In the genomic region with DNA sequence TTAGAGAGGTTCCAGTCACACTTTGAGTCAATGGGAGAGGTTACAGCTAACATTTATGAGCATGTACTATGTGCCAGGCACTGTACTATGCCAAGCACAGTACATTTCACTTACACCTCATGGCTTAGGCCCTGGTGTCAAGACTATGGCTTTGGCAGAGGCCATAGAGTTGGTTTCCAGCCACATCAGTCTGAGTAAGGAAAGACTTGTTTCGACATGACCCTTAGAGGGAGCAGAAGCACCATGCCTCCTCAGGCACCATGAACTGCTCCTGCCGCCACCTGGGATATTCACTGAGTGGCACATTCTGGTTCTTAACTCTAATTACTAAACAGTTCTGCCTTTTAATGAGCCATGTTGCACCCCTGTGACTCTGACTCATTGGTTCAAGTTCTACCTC, we compare ENCODE assay signal across 9 cellular contexts. TPM values are rescaled to one million over a fixed set of nuclear protein-coding genes. Genes with fewer than 3 reads are reported as not detected.
DNase-seq lines count a peak whose midpoint lies in the region; ATAC-seq and TF ChIP-seq lines count a peak whose summit lies in the region.
"Had no signal": no experiment of that assay in that cellular context is flagged by ENCODE, and none has a peak within 500 bp of the region (broad histone marks: within the 10 kb centered on the region; RNA-seq: fewer than 3 reads in every experiment).

No MANE protein-coding gene starts in this region.

- no peaks in the 10 kb centered on the region for H3K9me3 Mint-ChIP-seq in HFFc6
- no peaks in the 10 kb centered on the region for H3K9me3 Mint-ChIP-seq in activated naive CD4-positive, alpha-beta T cell treated with anti-CD3 and anti-CD28 coated beads, Interleukin-2, amount 50 U/mL, for 24 hours

- H3K36me3 Mint-ChIP-seq in HFFc6 (ENCODE audit: low read depth) = peaks cover 31% of the 10 kb centered on the region
- H3K36me3 Mint-ChIP-seq in activated naive CD4-positive, alpha-beta T cell treated with anti-CD3 and anti-CD28 coated beads, Interleukin-2, amount 50 U/mL, for 24 hours = peaks cover 27% of the 10 kb centered on the region

- H3K27ac ChIP-seq in AG04450 (ENCODE audit: low read depth, low read length) = peak overlapping the region; percentile 39

- peaks cover 63% of the 10 kb centered on the region for H3K4me1 Mint-ChIP-seq in HFFc6 (ENCODE audit: low read depth)
- H3K4me1 Mint-ChIP-seq in activated naive CD4-positive, alpha-beta T cell treated with anti-CD3 and anti-CD28 coated beads, Interleukin-2, amount 50 U/mL, for 24 hours = peaks cover 87% of the 10 kb centered on the region

- no peaks in the 10 kb centered on the region for H3K27me3 ChIP-seq in AG04450 (ENCODE audit: control insufficient read depth, insufficient read depth, low read length)

- H3K9me3 ChIP-seq in AG04450 (ENCODE audit: control insufficient read depth, insufficient read depth, low read length) = no peaks in the 10 kb centered on the region

- ATAC-seq in GM21390 (IDR thresholded peaks at IDR 0.05; ENCODE audit: unreplicated experiment) (no peak), GM21825 (IDR thresholded peaks at IDR 0.05; ENCODE audit: unreplicated experiment) (no peak)

- DNase-seq in AG04450 (ENCODE audit: low read depth, low spot score) (no peak), HFFc6 (peak; percentile 49), hepatic stellate cell (ENCODE audit: low spot score) (peak; percentile 27), Ammon's horn (ENCODE audit: low spot score) (no peak)
- DNase-seq in activated effector memory CD4-positive, alpha-beta T cell treated with anti-CD3 and anti-CD28 coated beads, Interleukin-2, amount 50 U/mL, for 16 hours = no peak
- DNase-seq: MM.1S had no signal

- peak; percentile 20; the same call in 1 of the 2 replicates for TF ChIP-seq CTCF in AG04450 (IDR thresholded peaks at IDR 0.05; ENCODE audit: low read depth, low read length)
- peak; percentile 37 for TF ChIP-seq CTCF in HFFc6 (IDR thresholded peaks at IDR 0.05)

- H3K4me3 ChIP-seq in AG04450 (ENCODE audit: low read depth, low read length) = no peak overlapping the region

- POLR2A ChIA-PET in AG04450 (lab: Yijun Ruan, JAX) = interaction anchor here (0.6 kb wide), 1 partner anchor 47 kb away, joined by 10 read pairs; a partner anchor contains a TSS

- H3K27ac Mint-ChIP-seq in HFFc6 = peak overlapping the region; percentile 56
- peak overlapping the region; percentile 94 for H3K27ac Mint-ChIP-seq in activated naive CD4-positive, alpha-beta T cell treated with anti-CD3 and anti-CD28 coated beads, Interleukin-2, amount 50 U/mL, for 24 hours

- CTCF ChIA-PET in AG04450 (lab: Charles Lee) = interaction anchor here (0.9 to 1.5 kb wide), 6 partner anchors 9 to 239 kb away, joined by 3 to 10 read pairs (median 4); a partner anchor contains a TSS

- no peaks in the 10 kb centered on the region for H3K27me3 Mint-ChIP-seq in HFFc6 (ENCODE audit: insufficient read depth)
- H3K27me3 Mint-ChIP-seq in activated naive CD4-positive, alpha-beta T cell treated with anti-CD3 and anti-CD28 coated beads, Interleukin-2, amount 50 U/mL, for 24 hours = no peaks in the 10 kb centered on the region

- H3K4me3 Mint-ChIP-seq in HFFc6 = no peak overlapping the region
- peak overlapping the region; percentile 43 for H3K4me3 Mint-ChIP-seq in activated naive CD4-positive, alpha-beta T cell treated with anti-CD3 and anti-CD28 coated beads, Interleukin-2, amount 50 U/mL, for 24 hours

RNA-seq across cellular contexts. Expression of a gene that starts 12.7 kb away (rescaled TPM):
- polyA plus RNA-seq in AG04450 (2011; rRNA removed) = 101 TPM in 2 replicates
- polyA minus RNA-seq in AG04450 (2011; rRNA and poly(A)+ RNA removed) = 22.3 and 22.4 TPM in 2 replicates
- 10 to 100 TPM; 63.2 to 73.3 (median 69.3) TPM for total RNA-seq in HFFc6 (2021; fragmentation: NEBNext Ultra II Directional; extraction: Animal tissue kit (Norgen Biotek cat#: 25700))

RNA-seq across cellular contexts. Expression of a gene that starts 45.3 kb away (rescaled TPM):
- polyA plus RNA-seq in AG04450 (2011; rRNA removed) = 3.1 and 3.2 TPM in 2 replicates
- 6.3 TPM in 2 replicates for polyA minus RNA-seq in AG04450 (2011; rRNA and poly(A)+ RNA removed)
- total RNA-seq in HFFc6 (2021; fragmentation: NEBNext Ultra II Directional; extraction: Animal tissue kit (Norgen Biotek cat#: 25700)) = 1 to 10 TPM; 3.2 to 3.7 (median 3.4) TPM

RNA-seq across cellular contexts. Expression of a gene that starts 46.6 kb away (rescaled TPM):
- 641 and 956 TPM in 2 replicates for polyA plus RNA-seq in AG04450 (2011; rRNA removed)
- 1,663 and 2,074 TPM in 2 replicates for polyA minus RNA-seq in AG04450 (2011; rRNA and poly(A)+ RNA removed)
- 1 to 10 TPM in 4 of 6 experiments, under 1 TPM in 2; 0.17 to 2.3 (median 2.1) TPM for total RNA-seq in HFFc6 (2021; fragmentation: NEBNext Ultra II Directional; extraction: Animal tissue kit (Norgen Biotek cat#: 25700))

Comparison
In these comparisons a context has a peak if more than half of its experiments do, and no peak if none do; other contexts are left out.
1. DNase-seq: peak in HFFc6 (single experiment) and hepatic stellate cell (single experiment); none in AG04450 (single experiment), activated effector memory CD4-positive, alpha-beta T cell treated with anti-CD3 and anti-CD28 coated beads, Interleukin-2, amount 50 U/mL, for 16 hours (single experiment) and Ammon's horn (single experiment).